24 cellular contexts compared by ENCODE assay signal in the genomic region with DNA sequence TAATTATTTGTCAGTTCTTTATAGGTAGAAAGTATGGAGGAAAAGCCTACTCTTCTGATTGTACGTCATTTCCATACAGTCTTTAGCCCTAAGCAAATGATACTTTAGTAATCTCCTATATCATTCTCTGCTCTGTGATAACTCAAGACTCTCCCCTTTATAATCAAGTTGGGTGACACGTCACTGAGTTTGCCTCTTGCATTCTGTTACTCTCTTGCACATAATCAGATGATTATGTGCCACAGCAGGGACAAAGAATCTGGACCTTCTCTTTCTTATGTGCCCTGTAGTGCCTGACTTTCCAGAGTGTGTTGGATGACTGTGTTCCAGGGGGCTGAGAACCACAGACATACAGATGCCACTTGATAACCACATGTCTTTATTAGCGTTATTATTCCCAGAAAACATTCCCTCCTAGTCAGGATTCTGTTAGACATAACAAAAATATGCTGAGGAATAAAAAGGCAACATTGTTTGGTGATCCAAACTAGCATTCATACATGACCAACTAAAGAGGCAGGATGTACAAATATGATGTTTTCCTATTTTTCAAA.
DNase-seq lines count a peak whose midpoint lies in the region; ATAC-seq, FAIRE-seq and TF ChIP-seq lines count a peak whose summit lies in the region.
"Had no signal": no experiment of that assay in that cellular context is flagged by ENCODE, and none has a peak within 500 bp of the region (broad histone marks: within the 10 kb centered on the region; RNA-seq: fewer than 3 reads in every experiment).

No MANE protein-coding gene starts in this region.

- H3K4me1 ChIP-seq in OCI-LY3 (ENCODE audit: low read length) (peaks cover 54% of the 10 kb centered on the region), endothelial cell of umbilical vein (ENCODE audit: control insufficient read depth, extremely low read depth, insufficient read depth, low read length) (peaks cover 12% of the 10 kb centered on the region)
- H3K4me1 ChIP-seq in CD8-positive, alpha-beta T cell (ENCODE audit: insufficient read depth, low read length) = no peaks in the 10 kb centered on the region
- H3K4me1 ChIP-seq: right atrium auricular region had no signal

- H3K27ac ChIP-seq in OCI-LY3 (ENCODE audit: low read length) (no peak overlapping the region), endothelial cell of umbilical vein (ENCODE audit: insufficient read depth, low read depth, low read length) (no peak overlapping the region)
- no peak overlapping the region for H3K27ac ChIP-seq in CD8-positive, alpha-beta T cell (ENCODE audit: low read depth, low read length)
- H3K27ac ChIP-seq: right atrium auricular region, spleen had no signal

- H3K27me3 ChIP-seq in OCI-LY3 (ENCODE audit: low read depth, low read length) (no peaks in the 10 kb centered on the region), endothelial cell of umbilical vein (ENCODE audit: control insufficient read depth in 2 of 2, insufficient read depth in 2 of 2, low read length in 2 of 2) (peaks cover 0 to 2% of the 10 kb centered on the region in 2 experiments)
- H3K27me3 ChIP-seq in CD8-positive, alpha-beta T cell (ENCODE audit: insufficient read depth, low read length) = no peaks in the 10 kb centered on the region
- H3K27me3 ChIP-seq: right atrium auricular region, spleen had no signal

- H3K4me1 Mint-ChIP-seq in CD8-positive, alpha-beta T cell (ENCODE audit: low read depth) = no peaks in the 10 kb centered on the region
- H3K4me1 Mint-ChIP-seq: CD4-positive, CD25-positive, alpha-beta regulatory T cell; central memory CD8-positive, alpha-beta T cell; immature natural killer cell; memory B cell; neural crest cell; WTC11 had no signal

- H4K20me1 ChIP-seq in OCI-LY3 (ENCODE audit: insufficient read depth, low read length) (no peaks in the 10 kb centered on the region), endothelial cell of umbilical vein (replicated peaks; ENCODE audit: control insufficient read depth, extremely low read depth, insufficient read depth, low read length) (no peaks in the 10 kb centered on the region)

- H3K9ac ChIP-seq in OCI-LY3 (ENCODE audit: low read length) = no peak overlapping the region
- no peak overlapping the region for H3K9ac ChIP-seq in endothelial cell of umbilical vein (replicated peaks; ENCODE audit: extremely low read depth, insufficient read depth, low read length)

- no TSS peak for BruUV-seq in endothelial cell of umbilical vein (replicated peaks; lab: Mats Ljungman, UMichigan)

- FAIRE-seq in GM12892 (lab: Jason Lieb, UNC) = peak; percentile 56
- FAIRE-seq in endothelial cell of umbilical vein (lab: Jason Lieb, UNC) = no peak
- FAIRE-seq: D721Med, endometrium, H54 had no signal

- H3K4me2 ChIP-seq in OCI-LY3 (ENCODE audit: low read length) (peak overlapping the region; percentile 83), endothelial cell of umbilical vein (ENCODE audit: insufficient read depth, low read length) (no peak overlapping the region)

- intact Hi-C loops in endothelial cell of umbilical vein (cut with micrococcal nuclease) = loop anchor here (5.0 kb wide), 2 partner anchors 259 to 384 kb away; no protein-coding TSS in a partner anchor
- intact Hi-C loops in CD8-positive, alpha-beta T cell (cut with DNase I, micrococcal nuclease) = no loop called here

- H3K9me3 ChIP-seq in OCI-LY3 (ENCODE audit: insufficient read depth, low read length) = no peaks in the 10 kb centered on the region; the same call in 1 of the 2 replicates
- no peaks in the 10 kb centered on the region for H3K9me3 ChIP-seq in endothelial cell of umbilical vein (replicated peaks; ENCODE audit: control insufficient read depth, insufficient read depth, low read length)
- no peaks in the 10 kb centered on the region for H3K9me3 ChIP-seq in CD8-positive, alpha-beta T cell (ENCODE audit: low read length)
- H3K9me3 ChIP-seq: right atrium auricular region, spleen had no signal

- no peak overlapping the region for H3K4me3 Mint-ChIP-seq in CD8-positive, alpha-beta T cell
- H3K4me3 Mint-ChIP-seq: activated CD4-positive, alpha-beta T cell treated with anti-CD3 and anti-CD28 coated beads, Interleukin-2, amount 10 ng/mL, durations not matched to agents 7 days and 5 days; CD4-positive, CD25-positive, alpha-beta regulatory T cell; central memory CD8-positive, alpha-beta T cell; immature natural killer cell; memory B cell; neural crest cell; WTC11 had no signal

- no peak for TF ChIP-seq POLR2A in GM12892 (IDR thresholded peaks at IDR 0.05; ENCODE audit: low read depth, low read length)
- no peak for TF ChIP-seq POLR2A in endothelial cell of umbilical vein (IDR thresholded peaks at IDR 0.05; ENCODE audit: low read depth, low read length)

- CTCF ChIA-PET in endothelial cell of umbilical vein (lab: Charles Lee) = interaction anchor here (0.6 kb wide), 1 partner anchor 9 kb away, joined by 3 read pairs; no protein-coding TSS in a partner anchor
- CTCF ChIA-PET in CD8-positive, alpha-beta T cell (lab: Charles Lee) = no interaction called here

- no peaks in the 10 kb centered on the region for H3K27me3 Mint-ChIP-seq in CD8-positive, alpha-beta T cell (ENCODE audit: low read depth)
- H3K27me3 Mint-ChIP-seq: activated CD4-positive, alpha-beta T cell treated with anti-CD3 and anti-CD28 coated beads, Interleukin-2, amount 10 ng/mL, durations not matched to agents 7 days and 5 days; CD4-positive, CD25-positive, alpha-beta regulatory T cell; central memory CD8-positive, alpha-beta T cell; memory B cell had no signal

- POLR2A ChIA-PET in endothelial cell of umbilical vein (lab: Charles Lee) = no interaction called here
- POLR2A ChIA-PET in CD8-positive, alpha-beta T cell (lab: Charles Lee) = no interaction called here

- no peak for ATAC-seq in CD8-positive, alpha-beta T cell
- ATAC-seq: WTC11 had no signal

- H3K4me3 ChIP-seq in AG10803 (ENCODE audit: low read length) = no peak overlapping the region
- peak overlapping the region; percentile 16; the same call in 1 of the 2 replicates for H3K4me3 ChIP-seq in OCI-LY3 (ENCODE audit: low read length)
- no peak overlapping the region for H3K4me3 ChIP-seq in endothelial cell of umbilical vein (replicated peaks in 1 of 3; ENCODE audit: insufficient read depth in 1 of 3, low read depth in 1 of 3, low read length in 3 of 3)
- no peak overlapping the region for H3K4me3 ChIP-seq in CD8-positive, alpha-beta T cell (ENCODE audit: low read depth, low read length)
- H3K4me3 ChIP-seq: right atrium auricular region, spleen had no signal

- H3K27ac Mint-ChIP-seq in CD8-positive, alpha-beta T cell = no peak overlapping the region
- H3K27ac Mint-ChIP-seq: activated CD4-positive, alpha-beta T cell treated with anti-CD3 and anti-CD28 coated beads, Interleukin-2, amount 10 ng/mL, durations not matched to agents 7 days and 5 days; CD4-positive, CD25-positive, alpha-beta regulatory T cell; immature natural killer cell; memory B cell; WTC11 had no signal

- no peak overlapping the region for H2AFZ ChIP-seq in OCI-LY3 (ENCODE audit: low read depth, low read length)
- no peak overlapping the region for H2AFZ ChIP-seq in endothelial cell of umbilical vein (ENCODE audit: low read depth, low read length)

- TF ChIP-seq CTCF in AG10803 (conservative IDR thresholded peaks at IDR 0.05; ENCODE audit: low read length) = no peak
- no peak for TF ChIP-seq CTCF in OCI-LY3 (IDR thresholded peaks at IDR 0.05; ENCODE audit: low read depth, low read length)
- TF ChIP-seq CTCF in endothelial cell of umbilical vein (IDR thresholded peaks at IDR 0.05; ENCODE audit: extremely low read depth in 1 of 2, insufficient read depth in 1 of 2, low read depth in 1 of 2, low read length in 2 of 2) = no peak
- no peak for TF ChIP-seq CTCF in CD8-positive, alpha-beta T cell (IDR thresholded peaks at IDR 0.05)

- H3K36me3 Mint-ChIP-seq in CD8-positive, alpha-beta T cell = no peaks in the 10 kb centered on the region
- H3K36me3 Mint-ChIP-seq: CD4-positive, CD25-positive, alpha-beta regulatory T cell; immature natural killer cell; memory B cell; WTC11 had no signal

- H3K9me3 Mint-ChIP-seq in CD8-positive, alpha-beta T cell = peaks cover 3% of the 10 kb centered on the region
- H3K9me3 Mint-ChIP-seq: memory B cell, neural crest cell, WTC11 had no signal

- H3K36me3 ChIP-seq in OCI-LY3 (replicated peaks; ENCODE audit: low read depth, low read length) (no peaks in the 10 kb centered on the region), endothelial cell of umbilical vein (ENCODE audit: control insufficient read depth in 2 of 2, extremely low read depth in 1 of 2, insufficient read depth in 2 of 2, low read length in 2 of 2) (no peaks in the 10 kb centered on the region)
- H3K36me3 ChIP-seq in CD8-positive, alpha-beta T cell (ENCODE audit: insufficient read depth, low read length) = no peaks in the 10 kb centered on the region
- H3K36me3 ChIP-seq: right atrium auricular region, spleen had no signal

- DNase-seq in AG10803 (ENCODE audit: low read depth) = peak; percentile 22
- no peak for DNase-seq in GM12892 (ENCODE audit: insufficient read length)
- peak; percentile 41 for DNase-seq in endothelial cell of umbilical vein (ENCODE audit: low read depth, low spot score)
- DNase-seq in Ammon's horn (ENCODE audit: low spot score) = no peak
- no peak for DNase-seq in CD8-positive, alpha-beta T cell
- no peak for DNase-seq in iPS-NIHi7 (ENCODE audit: extremely low spot score)
- DNase-seq: activated CD4-positive, alpha-beta T cell treated with anti-CD3 and anti-CD28 coated beads, Interleukin-2, amount 10 ng/mL, durations not matched to agents 7 days and 5 days; activated naive CD4-positive, alpha-beta T cell; activated T-cell treated with anti-CD3 and anti-CD28 coated beads, Interleukin-2, amount 50 U/mL, for 48 hours; CD4-positive, CD25-positive, alpha-beta regulatory T cell; hippocampal formation; immature natural killer cell; NCI-H446 treated with DMSO at 0.1 percent for 48 hours; spleen; trophoblast cell had no signal

- no peaks in the 10 kb centered on the region for H3K79me2 ChIP-seq in OCI-LY3 (ENCODE audit: low read length)
- H3K79me2 ChIP-seq in endothelial cell of umbilical vein (ENCODE audit: control insufficient read depth, insufficient read depth, low read length) = no peaks in the 10 kb centered on the region

- H3K9me1 ChIP-seq in endothelial cell of umbilical vein (replicated peaks; ENCODE audit: control insufficient read depth, extremely low read depth, insufficient read depth, low read length) = no peaks in the 10 kb centered on the region

- dilution Hi-C loops in endothelial cell of umbilical vein (cut with MboI; ENCODE audit: extremely low pct_ligation_motif_present, low sequenced_read_pairs) = no loop called here

TF ChIP-seq in endothelial cell of umbilical vein, 7 proteins besides CTCF, POLR2A, EP300 and RAD21:
- TF ChIP-seq EZH2 (IDR thresholded peaks at IDR 0.05; ENCODE audit: borderline replicate concordance, low read depth, low read length, severe bottlenecking) = no peak
- TF ChIP-seq MYC (IDR thresholded peaks at IDR 0.05; ENCODE audit: low read depth, low read length) = no peak

Comparison
In these comparisons a context has a peak if more than half of its experiments do, and no peak if none do; other contexts are left out.
1. DNase-seq: peak in AG10803 (single experiment) and endothelial cell of umbilical vein (single experiment); none in GM12892 (single experiment), Ammon's horn (single experiment), CD8-positive, alpha-beta T cell (0 of 7) and iPS-NIHi7 (single experiment).